ENCODE assay signal across 17 cellular contexts in genomic region chr12:115811929-115812328, GRCh38.
A peak's percentile ranks its signal among the peaks of the same experiment; 100 is the strongest.
DNase-seq lines count a peak whose midpoint lies in the region; ATAC-seq and TF ChIP-seq lines count a peak whose summit lies in the region.
"Had no signal": no experiment of that assay in that cellular context is flagged by ENCODE, and none has a peak within 500 bp of the region (broad histone marks: within the 10 kb centered on the region; RNA-seq: fewer than 3 reads in every experiment).

No MANE protein-coding gene starts in this region.

- H3K36me3 ChIP-seq in adrenal gland (replicated peaks in 1 of 2) (no peaks in the 10 kb centered on the region), liver (ENCODE audit: control insufficient read depth in 4 of 4, insufficient read depth in 3 of 4, low read depth in 1 of 4, low read length in 3 of 4) (no peaks in the 10 kb centered on the region), upper lobe of right lung (no peaks in the 10 kb centered on the region)
- H3K36me3 ChIP-seq: BLaER1 treated with 17β-estradiol and CSF1 and Interleukin-3, amounts not matched to agents 10 nM and 100 nM had no signal

- no peaks in the 10 kb centered on the region for H3K27me3 ChIP-seq in adrenal gland
- peaks cover 0 to 8% (median under 1%) of the 10 kb centered on the region in 4 donors for H3K27me3 ChIP-seq in liver (ENCODE audit: control insufficient read depth in 4 of 4, insufficient read depth in 4 of 4, low read length in 3 of 4)
- H3K27me3 ChIP-seq in upper lobe of right lung: no peaks in the 10 kb centered on the region
- H3K27me3 ChIP-seq: BLaER1 treated with 17β-estradiol and CSF1 and Interleukin-3, amounts not matched to agents 10 nM and 100 nM had no signal

- H3K9me3 ChIP-seq in adrenal gland (replicated peaks in 1 of 3) (no peaks in the 10 kb centered on the region), liver (ENCODE audit: control insufficient read depth in 4 of 4, low read length in 3 of 4) (peaks cover 0 to 8% (median 5%) of the 10 kb centered on the region in 4 donors), upper lobe of right lung (no peaks in the 10 kb centered on the region)

- H3K4me1 ChIP-seq in adrenal gland (replicated peaks in 1 of 2): no peaks in the 10 kb centered on the region
- H3K4me1 ChIP-seq in liver (ENCODE audit: control insufficient read depth in 4 of 4, insufficient read depth in 4 of 4, low read length in 3 of 4): no peaks in the 10 kb centered on the region
- H3K4me1 ChIP-seq in upper lobe of right lung: no peaks in the 10 kb centered on the region

- H3K4me3 ChIP-seq in adrenal gland: no peak overlapping the region
- no peak overlapping the region for H3K4me3 ChIP-seq in fibroblast of mammary gland (ENCODE audit: control insufficient read depth, low read depth, low read length)
- H3K4me3 ChIP-seq in liver (ENCODE audit: low read depth in 1 of 3, low read length in 3 of 3): no peak overlapping the region
- H3K4me3 ChIP-seq in upper lobe of right lung: no peak overlapping the region
- H3K4me3 ChIP-seq: BLaER1 treated with 17β-estradiol and CSF1 and Interleukin-3, amounts not matched to agents 10 nM and 100 nM; GM12878 had no signal

- intact Hi-C loops in adrenal gland (cut with DNase I) (no loop called here), upper lobe of right lung (cut with DNase I) (no loop called here)

- H3K9ac ChIP-seq in liver (ENCODE audit: low read depth in 1 of 2, low read length in 2 of 2): no peak overlapping the region
- H3K9ac ChIP-seq: BLaER1 treated with 17β-estradiol and CSF1 and Interleukin-3, amounts not matched to agents 10 nM and 100 nM had no signal

- no peak for TF ChIP-seq RAD21 in liver (IDR thresholded peaks at IDR 0.05)

- H3K27ac ChIP-seq in adrenal gland (peak overlapping the region in 1 of 5 donors; percentile 39), liver (ENCODE audit: low read depth in 1 of 2, low read length in 2 of 2) (no peak overlapping the region), upper lobe of right lung (no peak overlapping the region)
- H3K27ac ChIP-seq: BLaER1 treated with 17β-estradiol and CSF1 and Interleukin-3, amounts not matched to agents 10 nM and 100 nM had no signal

- no peak for ATAC-seq in upper lobe of right lung
- ATAC-seq: CD8-positive, alpha-beta T cell; GM12878; HCT116 had no signal

- WGBS in adrenal gland, 4 donors: 20 to 40% (median 30%) methylated on average over 1 of the region's 1 CpG
- 64% methylated on average over 1 of the region's 1 CpG for WGBS in liver

- TF ChIP-seq CTCF in adrenal gland (IDR thresholded peaks at IDR 0.05) (no peak), fibroblast of mammary gland (conservative IDR thresholded peaks at IDR 0.05; ENCODE audit: control insufficient read depth, insufficient read depth, low read depth, low read length) (no peak), liver (IDR thresholded peaks at IDR 0.05; ENCODE audit: low read depth, low read length, missing input control) (no peak), upper lobe of right lung (IDR thresholded peaks at IDR 0.05) (no peak)

- no peak for TF ChIP-seq POLR2A in adrenal gland (IDR thresholded peaks at IDR 0.05)

- DNase-seq in adrenal gland (peak in 5 of 7 donors; percentile 27 to 69 (median 34)), fibroblast of mammary gland (ENCODE audit: low read depth) (peak; percentile 33), D341Med (ENCODE audit: low spot score) (no peak), SKM-1 (lab: John Stamatoyannopoulos, UW; ENCODE audit: unreplicated experiment) (no peak), upper lobe of right lung (no peak)
- DNase-seq: Calu3; CD8-positive, alpha-beta T cell; DMS 273 treated with DMSO at 0.1 percent for 48 hours; DMS53; DND-41; EL; GOT3; H7 had no signal

TF ChIP-seq in liver, 16 proteins besides CTCF, POLR2A, EP300 and RAD21:
- peak; percentile 56 for TF ChIP-seq NR2F2 (IDR thresholded peaks at IDR 0.05)
- TF ChIP-seq RXRA (IDR thresholded peaks at IDR 0.05): no peak

Comparison
In these comparisons a context has a peak if more than half of its experiments do, and no peak if none do; other contexts are left out.
1. DNase-seq: peak in adrenal gland (5 of 7) and fibroblast of mammary gland (single experiment); none in D341Med (single experiment), SKM-1 (single experiment) and upper lobe of right lung (single experiment).